10 cellular contexts compared by ENCODE assay signal in genomic region chr12:57770734-57771133, GRCh38. TPM values are rescaled to one million over a fixed set of nuclear protein-coding genes. Genes with fewer than 3 reads are reported as not detected.
A peak's percentile ranks its signal among the peaks of the same experiment; 100 is the strongest.
DNase-seq lines count a peak whose midpoint lies in the region; ATAC-seq and TF ChIP-seq lines count a peak whose summit lies in the region.
"Had no signal": no experiment of that assay in that cellular context is flagged by ENCODE, and none has a peak within 500 bp of the region (broad histone marks: within the 10 kb centered on the region; RNA-seq: fewer than 3 reads in every experiment).

No MANE protein-coding gene starts in this region.

- ATAC-seq in RWPE2 (ENCODE audit: low read depth) = no peak
- ATAC-seq in stimulated activated effector memory CD8-positive, alpha-beta T cell treated with anti-CD3 and anti-CD28 coated beads, Interleukin-12 subunit alpha, Interleukin-12 subunit beta, amount 100 ng/mL, for 72 hours = no peak
- ATAC-seq in lower lobe of right lung = no peak
- no peak for ATAC-seq in HG02798 (IDR thresholded peaks at IDR 0.05; ENCODE audit: poor library complexity, unreplicated experiment)
- ATAC-seq in HG02981 (IDR thresholded peaks at IDR 0.05; ENCODE audit: unreplicated experiment) = no peak

- H3K4me1 ChIP-seq in RWPE2 (ENCODE audit: insufficient read depth, poor library complexity, severe bottlenecking) (peaks cover 4% of the 10 kb centered on the region), esophagus muscularis mucosa (peaks cover 26 to 45% (median 35%) of the 10 kb centered on the region in 4 donors), lower lobe of right lung (peaks cover 38% of the 10 kb centered on the region)

- no peak for DNase-seq in activated naive CD4-positive, alpha-beta T cell (lab: John Stamatoyannopoulos, UW)
- DNase-seq in RWPE2 (ENCODE audit: low spot score) = no peak
- DNase-seq in esophagus muscularis mucosa (ENCODE audit: extremely low spot score) = no peak
- peak in 1 of 2 donors; percentile 48 for DNase-seq in stimulated activated effector memory CD8-positive, alpha-beta T cell treated with anti-CD3 and anti-CD28 coated beads, Interleukin-12 subunit alpha, Interleukin-12 subunit beta, amount 100 ng/mL, for 72 hours (ENCODE audit: low spot score in 2 of 2)
- DNase-seq in lower lobe of right lung = no peak
- DNase-seq: activated naive CD8-positive, alpha-beta T cell treated with anti-CD3 and anti-CD28 coated beads, Interleukin-2, amount 10 ng/mL, durations not matched to agents 7 days and 5 days; NCI-H1694 treated with DMSO at 0.1 percent for 48 hours had no signal

- H3K9me3 ChIP-seq in RWPE2 (ENCODE audit: severe bottlenecking) (no peaks in the 10 kb centered on the region), esophagus muscularis mucosa (no peaks in the 10 kb centered on the region), lower lobe of right lung (no peaks in the 10 kb centered on the region)

- H3K27me3 ChIP-seq in RWPE2 (ENCODE audit: insufficient read depth, poor library complexity, severe bottlenecking) (no peaks in the 10 kb centered on the region), esophagus muscularis mucosa (peaks cover 0 to 12% (median 4%) of the 10 kb centered on the region in 4 donors), lower lobe of right lung (ENCODE audit: low read depth) (peaks cover 9% of the 10 kb centered on the region)

- TF ChIP-seq EP300 in esophagus muscularis mucosa (IDR thresholded peaks at IDR 0.05) = no peak

- peaks cover 40% of the 10 kb centered on the region for H3K4me1 Mint-ChIP-seq in activated naive CD4-positive, alpha-beta T cell treated with anti-CD3 and anti-CD28 coated beads, Interleukin-2, amount 50 U/mL, for 24 hours
- H3K4me1 Mint-ChIP-seq in stimulated activated effector memory CD8-positive, alpha-beta T cell treated with anti-CD3 and anti-CD28 coated beads, Interleukin-12 subunit alpha, Interleukin-12 subunit beta, amount 100 ng/mL, for 72 hours = peaks cover 47% of the 10 kb centered on the region

- TF ChIP-seq CTCF in RWPE2 (IDR thresholded peaks at IDR 0.05; ENCODE audit: poor library complexity, severe bottlenecking) (no peak), esophagus muscularis mucosa (IDR thresholded peaks at IDR 0.05) (no peak), lower lobe of right lung (IDR thresholded peaks at IDR 0.05) (no peak)

- H3K27ac Mint-ChIP-seq in activated naive CD4-positive, alpha-beta T cell treated with anti-CD3 and anti-CD28 coated beads, Interleukin-2, amount 50 U/mL, for 24 hours = no peak overlapping the region
- peak overlapping the region; percentile 99 for H3K27ac Mint-ChIP-seq in stimulated activated effector memory CD8-positive, alpha-beta T cell treated with anti-CD3 and anti-CD28 coated beads, Interleukin-12 subunit alpha, Interleukin-12 subunit beta, amount 100 ng/mL, for 72 hours

- TF ChIP-seq POLR2A in esophagus muscularis mucosa (IDR thresholded peaks at IDR 0.05; ENCODE audit: low read depth) = no peak

- 98% methylated on average over 4 of the region's 4 CpGs for WGBS in esophagus muscularis mucosa

- H3K4me3 Mint-ChIP-seq in activated naive CD4-positive, alpha-beta T cell treated with anti-CD3 and anti-CD28 coated beads, Interleukin-2, amount 50 U/mL, for 24 hours = peak overlapping the region; percentile 99
- peak overlapping the region; percentile 94 for H3K4me3 Mint-ChIP-seq in stimulated activated effector memory CD8-positive, alpha-beta T cell treated with anti-CD3 and anti-CD28 coated beads, Interleukin-12 subunit alpha, Interleukin-12 subunit beta, amount 100 ng/mL, for 72 hours

- H3K27ac ChIP-seq in RWPE2 (ENCODE audit: poor library complexity, severe bottlenecking) (peak overlapping the region; percentile 81), esophagus muscularis mucosa (replicated peaks in 1 of 4) (peak overlapping the region in 3 of 4 donors; percentile 90 to 95 (median 93)), lower lobe of right lung (no peak overlapping the region)

- peaks cover 5% of the 10 kb centered on the region for H3K27me3 Mint-ChIP-seq in activated naive CD4-positive, alpha-beta T cell treated with anti-CD3 and anti-CD28 coated beads, Interleukin-2, amount 50 U/mL, for 24 hours

- intact Hi-C loops in esophagus muscularis mucosa (cut with DNase I) = no loop called here
- intact Hi-C loops in lower lobe of right lung (cut with DNase I) = no loop called here

- H3K36me3 ChIP-seq in RWPE2 (ENCODE audit: low read depth) (peaks cover 32% of the 10 kb centered on the region), esophagus muscularis mucosa (peaks cover 0 to 36% (median 23%) of the 10 kb centered on the region in 4 donors), lower lobe of right lung (peaks cover 24% of the 10 kb centered on the region)

- H3K4me3 ChIP-seq in RWPE2 (ENCODE audit: severe bottlenecking) = no peak overlapping the region
- H3K4me3 ChIP-seq in esophagus muscularis mucosa = no peak overlapping the region
- H3K4me3 ChIP-seq in lower lobe of right lung = no peak overlapping the region

- no peaks in the 10 kb centered on the region for H3K9me3 Mint-ChIP-seq in activated naive CD4-positive, alpha-beta T cell treated with anti-CD3 and anti-CD28 coated beads, Interleukin-2, amount 50 U/mL, for 24 hours
- H3K9me3 Mint-ChIP-seq in stimulated activated effector memory CD8-positive, alpha-beta T cell treated with anti-CD3 and anti-CD28 coated beads, Interleukin-12 subunit alpha, Interleukin-12 subunit beta, amount 100 ng/mL, for 72 hours = no peaks in the 10 kb centered on the region
- H3K9me3 Mint-ChIP-seq: activated naive CD8-positive, alpha-beta T cell treated with anti-CD3 and anti-CD28 coated beads, Interleukin-2, amount 10 ng/mL, durations not matched to agents 7 days and 5 days had no signal

- peaks cover 13% of the 10 kb centered on the region for H3K36me3 Mint-ChIP-seq in activated naive CD4-positive, alpha-beta T cell treated with anti-CD3 and anti-CD28 coated beads, Interleukin-2, amount 50 U/mL, for 24 hours
- peaks cover 49% of the 10 kb centered on the region for H3K36me3 Mint-ChIP-seq in stimulated activated effector memory CD8-positive, alpha-beta T cell treated with anti-CD3 and anti-CD28 coated beads, Interleukin-12 subunit alpha, Interleukin-12 subunit beta, amount 100 ng/mL, for 72 hours

RNA-seq across cellular contexts. Expression of gene METTL1, which starts 1.2 kb away (rescaled TPM):
- total RNA-seq in esophagus muscularis mucosa = 1 to 10 TPM; 4.2 to 9.8 (median 5.7) TPM
- total RNA-seq in lower lobe of right lung = 14.4 TPM

RNA-seq across cellular contexts. Expression of gene EEF1AKMT3, which starts 1.7 kb away (rescaled TPM):
- 10 to 100 TPM in 2 of 4 donors, 1 to 10 TPM in 2; 6.6 to 13.2 (median 10.0) TPM for total RNA-seq in esophagus muscularis mucosa
- total RNA-seq in lower lobe of right lung = 6.8 TPM

RNA-seq across cellular contexts. Expression of gene CYP27B1, which starts 3.9 kb away (rescaled TPM):
- total RNA-seq in esophagus muscularis mucosa (under 1 TPM in 2 of 4 donors, not detected in 2; 0.32 to 0.66 TPM), lower lobe of right lung (1.1 TPM)

RNA-seq across cellular contexts. Expression of gene TSFM, which starts 11.9 kb away (rescaled TPM):
- total RNA-seq in esophagus muscularis mucosa (10 to 100 TPM; 17.6 to 38.4 (median 29.2) TPM), lower lobe of right lung (22.6 TPM)

RNA-seq across cellular contexts. Expression of gene MARCHF9, which starts 15.8 kb away (rescaled TPM):
- total RNA-seq in esophagus muscularis mucosa (10 to 100 TPM in 2 of 4 donors, 1 to 10 TPM in 2; 5.6 to 16.9 (median 10.7) TPM), lower lobe of right lung (20.0 TPM)
